ENCODE assay signal across 8 cellular contexts in the genomic region with DNA sequence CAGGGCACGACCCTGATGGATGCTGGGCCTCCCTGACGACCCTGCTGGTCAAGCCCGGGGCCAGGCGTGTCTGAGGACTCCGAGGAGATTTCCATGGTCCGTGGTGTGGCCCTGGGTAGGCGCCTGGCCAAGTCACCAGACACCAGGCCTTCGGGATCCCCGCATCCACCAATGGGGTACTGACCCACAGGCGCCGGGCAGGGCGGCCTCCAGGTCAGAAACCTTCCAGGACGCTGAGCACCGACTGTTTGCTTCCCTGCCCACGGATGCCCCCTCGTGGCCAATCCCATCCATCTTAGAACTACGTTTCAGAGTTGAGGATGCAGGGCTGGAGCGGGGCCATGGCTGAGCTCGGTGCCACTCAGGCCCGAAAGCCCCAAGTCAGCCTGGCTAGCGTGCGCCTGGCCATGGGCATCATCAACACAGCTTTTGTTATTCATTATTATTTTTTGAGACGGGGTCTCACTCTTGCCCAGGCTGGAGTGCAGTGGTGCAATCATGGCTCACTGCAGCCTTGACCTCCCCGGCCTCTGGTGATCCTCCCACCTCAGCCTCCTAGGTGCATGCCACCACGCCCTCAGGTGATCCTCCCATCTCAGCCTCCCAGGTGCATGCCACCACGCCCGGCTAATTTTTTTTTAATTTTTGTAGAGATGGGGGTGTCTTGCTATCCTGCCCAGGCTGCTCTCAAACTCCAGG. TPM values are rescaled to one million over a fixed set of nuclear protein-coding genes. Genes with fewer than 3 reads are reported as not detected.
DNase-seq lines count a peak whose midpoint lies in the region; ATAC-seq and TF ChIP-seq lines count a peak whose summit lies in the region.

No MANE protein-coding gene starts in this region.

- no peaks in the 10 kb centered on the region for H3K36me3 ChIP-seq in DND-41 (ENCODE audit: insufficient read depth, low read length)

- ATAC-seq in DND-41 (ENCODE audit: insufficient read depth, low read depth) (no peak), SK-N-SH treated with all-trans-retinoic acid at 6 μM for 48 hours (peak; percentile 86), right cardiac atrium (peak; percentile 79 to 83), GM21825 (IDR thresholded peaks at IDR 0.05; ENCODE audit: unreplicated experiment) (no peak), GM21515 (IDR thresholded peaks at IDR 0.05; ENCODE audit: unreplicated experiment) (no peak)

- no peak overlapping the region for H3K9ac ChIP-seq in DND-41 (ENCODE audit: low read depth, low read length)

- H3K9me3 ChIP-seq in DND-41 (ENCODE audit: insufficient read depth, low read length, severe bottlenecking) (no peaks in the 10 kb centered on the region), right cardiac atrium (ENCODE audit: control insufficient read depth, low read length) (no peaks in the 10 kb centered on the region)

- H3K27ac ChIP-seq in DND-41 (ENCODE audit: low read length): no peak overlapping the region
- peak overlapping the region; percentile 86 for H3K27ac ChIP-seq in angular gyrus (ENCODE audit: low read depth, low read length)
- H3K27ac ChIP-seq in right cardiac atrium (ENCODE audit: low read length): no peak overlapping the region

- H3K4me2 ChIP-seq in DND-41 (ENCODE audit: insufficient read depth, low read length): no peak overlapping the region

- peak; percentile 32 for TF ChIP-seq CTCF in DND-41 (IDR thresholded peaks at IDR 0.05; ENCODE audit: borderline replicate concordance, extremely low read depth, low read length, poor library complexity, severe bottlenecking)

- DNase-seq in DND-41: no peak
- DNase-seq in right cardiac atrium: peak; percentile 87 to 94 (median 92)
- DNase-seq in putamen (ENCODE audit: low spot score): peak; percentile 85

- no peaks in the 10 kb centered on the region for H4K20me1 ChIP-seq in DND-41 (ENCODE audit: insufficient read depth, low read length)

- WGBS in right cardiac atrium: 37% methylated on average over 27 of the region's 27 CpGs

- TF ChIP-seq EP300 in Ishikawa (IDR thresholded peaks at IDR 0.05; ENCODE audit: borderline replicate concordance): no peak

- no peaks in the 10 kb centered on the region for H3K27me3 ChIP-seq in DND-41 (ENCODE audit: insufficient read depth, low read length, poor library complexity)
- H3K27me3 ChIP-seq in right cardiac atrium (ENCODE audit: control insufficient read depth, insufficient read depth): no peaks in the 10 kb centered on the region

- H3K4me1 ChIP-seq in DND-41 (ENCODE audit: insufficient read depth, low read length) (no peaks in the 10 kb centered on the region), right cardiac atrium (ENCODE audit: control insufficient read depth, insufficient read depth, low read length) (no peaks in the 10 kb centered on the region)

- TF ChIP-seq RAD21 in Ishikawa (IDR thresholded peaks at IDR 0.05; ENCODE audit: low read depth): peak; percentile 92

- intact Hi-C loops in right cardiac atrium (cut with DNase I): loop anchor here in 3 of 4 donors (5.0 to 10.0 kb wide), 4 partner anchors 114 to 236 kb away; a partner anchor contains a TSS

- H3K4me3 ChIP-seq in DND-41 (ENCODE audit: low read depth in 1 of 2, low read length in 2 of 2): no peak overlapping the region
- no peak overlapping the region for H3K4me3 ChIP-seq in right cardiac atrium (ENCODE audit: low read length)

- no peak overlapping the region for H2AFZ ChIP-seq in DND-41 (ENCODE audit: low read depth, low read length)

- no peaks in the 10 kb centered on the region for H3K79me2 ChIP-seq in DND-41 (ENCODE audit: insufficient read depth, low read length)

TF ChIP-seq in Ishikawa, 13 proteins besides CTCF, POLR2A, EP300 and RAD21:
- TF ChIP-seq, protein P1, sequence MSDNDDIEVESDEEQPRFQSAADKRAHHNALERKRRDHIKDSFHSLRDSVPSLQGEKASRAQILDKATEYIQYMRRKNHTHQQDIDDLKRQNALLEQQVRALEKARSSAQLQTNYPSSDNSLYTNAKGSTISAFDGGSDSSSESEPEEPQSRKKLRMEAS (IDR thresholded peaks at IDR 0.05): peak; percentile 51; the same call in 1 of the 2 replicates
- TF ChIP-seq, protein P2, sequence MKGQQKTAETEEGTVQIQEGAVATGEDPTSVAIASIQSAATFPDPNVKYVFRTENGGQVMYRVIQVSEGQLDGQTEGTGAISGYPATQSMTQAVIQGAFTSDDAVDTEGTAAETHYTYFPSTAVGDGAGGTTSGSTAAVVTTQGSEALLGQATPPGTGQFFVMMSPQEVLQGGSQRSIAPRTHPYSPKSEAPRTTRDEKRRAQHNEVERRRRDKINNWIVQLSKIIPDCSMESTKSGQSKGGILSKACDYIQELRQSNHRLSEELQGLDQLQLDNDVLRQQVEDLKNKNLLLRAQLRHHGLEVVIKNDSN (IDR thresholded peaks at IDR 0.05): peak; percentile 16; the same call in 1 of the 2 replicates
- TF ChIP-seq CREB1 (IDR thresholded peaks at IDR 0.05; ENCODE audit: low read depth) (no peak), CEBPB (IDR thresholded peaks at IDR 0.05) (no peak)

TF ChIP-seq in SK-N-SH treated with all-trans-retinoic acid at 6 μM for 48 hours, 23 proteins besides CTCF, POLR2A, EP300 and RAD21:
- TF ChIP-seq, protein P3, sequence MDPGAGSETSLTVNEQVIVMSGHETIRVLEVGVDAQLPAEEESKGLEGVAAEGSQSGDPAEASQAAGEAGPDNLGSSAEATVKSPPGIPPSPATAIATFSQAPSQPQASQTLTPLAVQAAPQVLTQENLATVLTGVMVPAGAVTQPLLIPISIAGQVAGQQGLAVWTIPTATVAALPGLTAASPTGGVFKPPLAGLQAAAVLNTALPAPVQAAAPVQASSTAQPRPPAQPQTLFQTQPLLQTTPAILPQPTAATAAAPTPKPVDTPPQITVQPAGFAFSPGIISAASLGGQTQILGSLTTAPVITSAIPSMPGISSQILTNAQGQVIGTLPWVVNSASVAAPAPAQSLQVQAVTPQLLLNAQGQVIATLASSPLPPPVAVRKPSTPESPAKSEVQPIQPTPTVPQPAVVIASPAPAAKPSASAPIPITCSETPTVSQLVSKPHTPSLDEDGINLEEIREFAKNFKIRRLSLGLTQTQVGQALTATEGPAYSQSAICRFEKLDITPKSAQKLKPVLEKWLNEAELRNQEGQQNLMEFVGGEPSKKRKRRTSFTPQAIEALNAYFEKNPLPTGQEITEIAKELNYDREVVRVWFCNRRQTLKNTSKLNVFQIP (CRISPR knock-in tag; IDR thresholded peaks at IDR 0.05; ENCODE audit: borderline replicate concordance, low read depth): no peak
- TF ChIP-seq RARB (CRISPR knock-in tag; IDR thresholded peaks at IDR 0.05) (no peak), BACH2 (CRISPR knock-in tag; IDR thresholded peaks at IDR 0.05; ENCODE audit: borderline replicate concordance) (no peak), ARNTL (CRISPR knock-in tag; IDR thresholded peaks at IDR 0.05; ENCODE audit: borderline replicate concordance, low read depth) (no peak), ZFP3 (CRISPR knock-in tag; IDR thresholded peaks at IDR 0.05) (no peak), ZC3H10 (CRISPR knock-in tag; IDR thresholded peaks at IDR 0.05) (no peak), OSR1 (CRISPR knock-in tag; IDR thresholded peaks at IDR 0.05) (no peak), ZFP30 (CRISPR knock-in tag; IDR thresholded peaks at IDR 0.05) (no peak), ZNF565 (CRISPR knock-in tag; conservative IDR thresholded peaks at IDR 0.05; ENCODE audit: low read depth) (no peak)
- TF ChIP-seq, protein P4, sequence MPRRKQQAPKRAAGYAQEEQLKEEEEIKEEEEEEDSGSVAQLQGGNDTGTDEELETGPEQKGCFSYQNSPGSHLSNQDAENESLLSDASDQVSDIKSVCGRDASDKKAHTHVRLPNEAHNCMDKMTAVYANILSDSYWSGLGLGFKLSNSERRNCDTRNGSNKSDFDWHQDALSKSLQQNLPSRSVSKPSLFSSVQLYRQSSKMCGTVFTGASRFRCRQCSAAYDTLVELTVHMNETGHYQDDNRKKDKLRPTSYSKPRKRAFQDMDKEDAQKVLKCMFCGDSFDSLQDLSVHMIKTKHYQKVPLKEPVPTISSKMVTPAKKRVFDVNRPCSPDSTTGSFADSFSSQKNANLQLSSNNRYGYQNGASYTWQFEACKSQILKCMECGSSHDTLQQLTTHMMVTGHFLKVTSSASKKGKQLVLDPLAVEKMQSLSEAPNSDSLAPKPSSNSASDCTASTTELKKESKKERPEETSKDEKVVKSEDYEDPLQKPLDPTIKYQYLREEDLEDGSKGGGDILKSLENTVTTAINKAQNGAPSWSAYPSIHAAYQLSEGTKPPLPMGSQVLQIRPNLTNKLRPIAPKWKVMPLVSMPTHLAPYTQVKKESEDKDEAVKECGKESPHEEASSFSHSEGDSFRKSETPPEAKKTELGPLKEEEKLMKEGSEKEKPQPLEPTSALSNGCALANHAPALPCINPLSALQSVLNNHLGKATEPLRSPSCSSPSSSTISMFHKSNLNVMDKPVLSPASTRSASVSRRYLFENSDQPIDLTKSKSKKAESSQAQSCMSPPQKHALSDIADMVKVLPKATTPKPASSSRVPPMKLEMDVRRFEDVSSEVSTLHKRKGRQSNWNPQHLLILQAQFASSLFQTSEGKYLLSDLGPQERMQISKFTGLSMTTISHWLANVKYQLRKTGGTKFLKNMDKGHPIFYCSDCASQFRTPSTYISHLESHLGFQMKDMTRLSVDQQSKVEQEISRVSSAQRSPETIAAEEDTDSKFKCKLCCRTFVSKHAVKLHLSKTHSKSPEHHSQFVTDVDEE (CRISPR knock-in tag; IDR thresholded peaks at IDR 0.05): no peak

RNA-seq across cellular contexts. Expression of a gene that starts 7.1 kb away (rescaled TPM):
- total RNA-seq in right cardiac atrium: 1 to 10 TPM in 1 of 4 donors, under 1 TPM in 3; 0.45 to 1.0 (median 0.91) TPM
- polyA plus RNA-seq in right cardiac atrium: 0.36 TPM

RNA-seq across cellular contexts. Expression of a gene that starts 49.2 kb away (rescaled TPM):
- total RNA-seq in right cardiac atrium: 10 to 100 TPM; 12.4 to 25.0 (median 17.0) TPM
- polyA plus RNA-seq in right cardiac atrium: 8.1 TPM

Comparison
In these comparisons a context has a peak if more than half of its experiments do, and no peak if none do; other contexts are left out.
1. ATAC-seq: peak in SK-N-SH treated with all-trans-retinoic acid at 6 μM for 48 hours (single experiment) and right cardiac atrium (2 of 2); none in DND-41 (single experiment), GM21825 (single experiment) and GM21515 (single experiment).